In the genomic region with DNA sequence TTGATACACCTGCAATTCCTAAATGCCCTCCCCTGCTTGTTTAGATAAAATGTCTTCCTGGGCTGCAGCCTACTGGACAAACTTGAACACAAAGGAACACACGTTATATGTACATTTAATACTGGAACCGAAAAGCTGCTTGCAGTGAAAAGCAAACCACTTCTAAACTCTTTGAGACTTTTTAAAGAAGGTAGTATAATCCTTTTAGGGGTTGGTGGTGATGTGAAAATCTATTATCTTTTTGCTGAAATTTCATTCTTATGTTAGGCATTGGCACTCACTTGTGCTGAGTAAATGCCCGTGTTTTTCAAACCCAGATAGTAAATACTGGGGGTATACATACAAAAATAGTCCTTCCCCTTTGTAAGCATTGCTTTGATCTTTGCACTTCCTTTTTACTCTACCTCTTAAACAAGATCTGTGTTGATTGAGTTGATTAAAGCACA, we compare ENCODE assay signal across 8 cellular contexts. TPM values are rescaled to one million over a fixed set of nuclear protein-coding genes. Genes with fewer than 3 reads are reported as not detected.
DNase-seq lines count a peak whose midpoint lies in the region.

No MANE protein-coding gene starts in this region.

- peaks cover 23 to 34% of the 10 kb centered on the region in 2 donors for H3K4me1 ChIP-seq in duodenal mucosa (ENCODE audit: control insufficient read depth in 1 of 2, insufficient read depth in 2 of 2, low read length in 2 of 2)
- H3K4me1 ChIP-seq in skeletal muscle tissue (ENCODE audit: control insufficient read depth in 3 of 3, insufficient read depth in 3 of 3, low read length in 3 of 3) = peaks cover 8 to 21% (median 12%) of the 10 kb centered on the region in 3 donors

- H3K27me3 ChIP-seq in duodenal mucosa (ENCODE audit: control insufficient read depth in 1 of 2, insufficient read depth in 2 of 2, low read length in 2 of 2) (no peaks in the 10 kb centered on the region), skeletal muscle tissue (ENCODE audit: control insufficient read depth in 3 of 3, insufficient read depth in 3 of 3, low read length in 3 of 3) (no peaks in the 10 kb centered on the region)

- peak overlapping the region; percentile 13 to 90 for H3K9ac ChIP-seq in duodenal mucosa (ENCODE audit: low read depth in 1 of 2, low read length in 2 of 2)
- H3K9ac ChIP-seq in skeletal muscle tissue (ENCODE audit: low read depth in 1 of 3, low read length in 3 of 3) = peak overlapping the region; percentile 93 to 98 (median 96)

- DNase-seq in NCI-H2107 treated with DMSO at 0.1 percent for 48 hours (lab: John Stamatoyannopoulos, UW; ENCODE audit: unreplicated experiment) (peak; percentile 29), NCI-H2107 (lab: John Stamatoyannopoulos, UW) (no peak), NCI-H748 treated with DMSO at 0.1 percent for 48 hours (lab: John Stamatoyannopoulos, UW) (peak; percentile 31), COLO668 (lab: John Stamatoyannopoulos, UW; ENCODE audit: unreplicated experiment) (no peak), ecto neural progenitor cell (ENCODE audit: low spot score) (no peak)
- no peak for DNase-seq in effector CD8-positive, alpha-beta T cell (lab: John Stamatoyannopoulos, UW)

- no peak overlapping the region for H3K27ac ChIP-seq in duodenal mucosa (ENCODE audit: low read depth, low read length)
- no peak overlapping the region for H3K27ac ChIP-seq in skeletal muscle tissue (ENCODE audit: low read depth, low read length)

- H3K9me3 ChIP-seq in duodenal mucosa (ENCODE audit: control insufficient read depth in 1 of 2, low read length in 2 of 2) (no peaks in the 10 kb centered on the region), skeletal muscle tissue (ENCODE audit: control insufficient read depth in 3 of 3, low read length in 3 of 3) (no peaks in the 10 kb centered on the region)

- H3K36me3 ChIP-seq in duodenal mucosa (ENCODE audit: control insufficient read depth in 1 of 2, insufficient read depth in 2 of 2, low read length in 2 of 2) = no peaks in the 10 kb centered on the region
- no peaks in the 10 kb centered on the region for H3K36me3 ChIP-seq in skeletal muscle tissue (ENCODE audit: control insufficient read depth in 3 of 3, insufficient read depth in 3 of 3, low read length in 3 of 3)

- peak overlapping the region; percentile 82 to 95 for H3K4me3 ChIP-seq in duodenal mucosa (ENCODE audit: low read depth in 1 of 2, low read length in 2 of 2)
- peak overlapping the region in 2 of 3 donors; percentile 32 to 94 for H3K4me3 ChIP-seq in skeletal muscle tissue (ENCODE audit: low read length in 3 of 3)

RNA-seq across cellular contexts. Expression of gene NFKB1, which starts 2.2 kb away (rescaled TPM):
- total RNA-seq in skeletal muscle tissue = 18.8 TPM

Comparison
In these comparisons a context has a peak if more than half of its experiments do, and no peak if none do; other contexts are left out.
1. DNase-seq: peak in NCI-H2107 treated with DMSO at 0.1 percent for 48 hours (single experiment) and NCI-H748 treated with DMSO at 0.1 percent for 48 hours (single experiment); none in NCI-H2107 (single experiment), COLO668 (single experiment), effector CD8-positive, alpha-beta T cell (single experiment) and ecto neural progenitor cell (single experiment).